ENCODE assay signal across 33 cellular contexts in genomic region chr10:48414160-48414559, GRCh38.
"Had no signal": no experiment of that assay in that cellular context is flagged by ENCODE, and none has a peak within 500 bp of the region (broad histone marks: within the 10 kb centered on the region; RNA-seq: fewer than 3 reads in every experiment).

No MANE protein-coding gene starts in this region.

- ATAC-seq: activated CD4-positive, CD25-positive, alpha-beta regulatory T cell treated with anti-CD3 and anti-CD28 coated beads, Interleukin-2, amount 50 U/mL, for 24 hours; activated CD8-positive, alpha-beta T cell treated with anti-CD3 and anti-CD28 coated beads for 36 hours; activated naive CD8-positive, alpha-beta T cell treated with anti-CD3 and anti-CD28 coated beads, Interleukin-2, amount 50 U/mL, for 24 hours; activated T-cell treated with anti-CD3 and anti-CD28 coated beads, Interleukin-2, amount 50 U/mL, for 4 hours; activated T-helper 17 cell treated with anti-CD3 and anti-CD28 coated beads, Interleukin-2, amount 50 U/mL, for 72 hours; body of pancreas; effector memory CD8-positive, alpha-beta T cell; gastroesophageal sphincter; heart right ventricle; T-helper 17 cell had no signal

- H3K36me3 ChIP-seq: adrenal gland had no signal

- DNase-seq: activated B cell treated with CpG ODN at 0.5 μM for 24 hours; activated CD4-positive, alpha-beta T cell treated with anti-CD3 and anti-CD28 coated beads for 48 hours; activated CD4-positive, alpha-beta T cell treated with anti-CD3 and anti-CD28 coated beads, Interleukin-2, amount 50 U/mL, for 1 hour; activated CD4-positive, alpha-beta T cell treated with anti-CD3 and anti-CD28 coated beads, Interleukin-2, amount 50 U/mL, for 48 hours; activated CD8-positive, alpha-beta memory T cell treated with anti-CD3 and anti-CD28 coated beads for 24 hours; activated CD8-positive, alpha-beta T cell treated with anti-CD3 and anti-CD28 coated beads for 36 hours; activated effector memory CD4-positive, alpha-beta T cell treated with Interleukin-2 at 50 U/mL for 16 hours; activated gamma-delta T cell treated with Interleukin-2 at 50 U/mL for 16 hours; activated naive CD4-positive, alpha-beta T cell treated with anti-CD3 and anti-CD28 coated beads for 36 hours; activated naive CD8-positive, alpha-beta T cell treated with anti-CD3 and anti-CD28 coated beads for 36 hours; activated naive CD8-positive, alpha-beta T cell treated with anti-CD3 and anti-CD28 coated beads, Interleukin-2, amount 50 U/mL, for 24 hours; activated T-cell treated with anti-CD3 and anti-CD28 coated beads, Interleukin-2, amount 50 U/mL, for 4 hours; adrenal gland; amygdala; aorta; body of pancreas; caudate nucleus; cortex of kidney; dermis blood vessel endothelial cell; effector CD4-positive, alpha-beta T cell; effector memory CD8-positive, alpha-beta T cell; heart right ventricle; T-helper 1 cell; T-helper 17 cell; T1000; WERI-Rb-1 had no signal

- FAIRE-seq: colon, endothelial cell of umbilical vein had no signal

- H3K27me3 ChIP-seq: adrenal gland, body of pancreas, esophagus muscularis mucosa, foreskin keratinocyte, gastroesophageal sphincter, heart right ventricle had no signal

- H3K27ac ChIP-seq: adrenal gland, body of pancreas, esophagus muscularis mucosa, foreskin keratinocyte, gastroesophageal sphincter, heart right ventricle, WERI-Rb-1 had no signal

- H3K4me1 ChIP-seq: adrenal gland, esophagus muscularis mucosa, gastroesophageal sphincter had no signal

- H3K4me3 ChIP-seq: adrenal gland, body of pancreas, esophagus muscularis mucosa, gastroesophageal sphincter, heart right ventricle had no signal
